Comparison of ENCODE assay signal across 18 cellular contexts in the genomic region with DNA sequence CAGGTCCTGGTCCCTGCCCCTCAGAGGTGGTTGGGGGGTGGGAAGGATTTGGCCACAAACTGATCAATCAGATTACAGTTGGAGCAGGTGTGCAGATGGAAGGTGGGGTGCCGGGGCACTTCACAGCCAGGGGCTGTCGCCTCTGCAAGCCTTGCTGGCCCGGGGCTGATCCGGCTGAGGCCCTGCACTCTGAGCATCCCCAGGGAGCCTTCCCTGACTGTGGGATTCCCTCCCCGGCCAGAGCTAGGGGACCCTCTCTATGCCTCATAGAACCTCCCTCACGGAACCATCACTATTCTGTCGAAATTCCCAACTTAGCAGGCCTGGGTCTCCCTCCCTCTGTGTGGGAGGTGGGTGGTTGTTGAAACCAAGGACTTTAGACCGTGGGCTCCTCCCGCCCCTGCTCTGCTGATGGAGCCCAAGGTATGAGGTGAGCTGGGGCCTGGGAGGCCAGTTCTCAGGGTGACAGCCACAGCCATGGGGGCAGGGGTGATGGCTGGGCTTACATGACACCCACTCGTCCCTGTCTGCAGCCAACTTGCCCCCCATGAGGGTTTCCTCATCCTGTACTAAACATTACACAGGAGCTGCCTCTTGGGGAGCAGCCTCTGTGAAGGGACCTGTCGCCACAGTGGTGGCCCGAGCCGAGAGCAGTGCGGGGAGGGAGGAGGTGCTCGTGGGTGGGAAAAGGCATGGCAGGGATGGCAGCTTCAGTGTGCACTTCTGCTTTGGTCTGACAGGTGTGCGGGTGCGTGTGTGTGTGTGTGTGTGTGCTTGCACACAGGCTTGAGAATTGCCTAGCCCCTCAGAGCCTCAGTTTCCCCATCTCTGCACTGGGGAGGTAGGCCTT. TPM values are rescaled to one million over a fixed set of nuclear protein-coding genes. Genes with fewer than 3 reads are reported as not detected.
DNase-seq lines count a peak whose midpoint lies in the region; ATAC-seq, FAIRE-seq and TF ChIP-seq lines count a peak whose summit lies in the region.
"Had no signal": no experiment of that assay in that cellular context is flagged by ENCODE, and none has a peak within 500 bp of the region (broad histone marks: within the 10 kb centered on the region; RNA-seq: fewer than 3 reads in every experiment).

No MANE protein-coding gene starts in this region.

- H3K27ac ChIP-seq in DOHH2 (ENCODE audit: low read depth, low read length) = peak overlapping the region; percentile 94
- peak overlapping the region; percentile 69 for H3K27ac ChIP-seq in KOPT-K1 (ENCODE audit: low read depth, low read length, poor library complexity, severe bottlenecking)
- H3K27ac ChIP-seq in spleen = peak overlapping the region in 5 of 8 donors; percentile 0 to 94 (median 90)

- TF ChIP-seq POLR2A in spleen (IDR thresholded peaks at IDR 0.05) = no peak

- WGBS in spleen, 5 donors = 56 to 63% (median 56%) methylated on average over 12 to 17 of the region's 17 CpGs

- H3K36me3 Mint-ChIP-seq in effector memory CD8-positive, alpha-beta T cell (ENCODE audit: insufficient read depth) = peaks cover 22% of the 10 kb centered on the region
- H3K36me3 Mint-ChIP-seq: activated CD8-positive, alpha-beta memory T cell treated with anti-CD3 and anti-CD28 coated beads, Interleukin-2, amount 10 ng/mL, durations not matched to agents 7 days and 5 days had no signal

- H3K27ac Mint-ChIP-seq in effector memory CD8-positive, alpha-beta T cell = peak overlapping the region; percentile 86 to 95
- H3K27ac Mint-ChIP-seq: activated CD8-positive, alpha-beta memory T cell treated with anti-CD3 and anti-CD28 coated beads, Interleukin-2, amount 10 ng/mL, durations not matched to agents 7 days and 5 days had no signal

- no peaks in the 10 kb centered on the region for H3K9me2 ChIP-seq in DOHH2 (replicated peaks; ENCODE audit: control insufficient read depth, low read length)

- DNase-seq in effector memory CD8-positive, alpha-beta T cell = no peak
- no peak for DNase-seq in spleen
- DNase-seq in HTR-8/SVneo (ENCODE audit: insufficient read length, low spot score) = no peak
- no peak for DNase-seq in NCI-H2227 treated with DMSO at 0.1 percent for 48 hours (lab: John Stamatoyannopoulos, UW)
- no peak for DNase-seq in HCEC 1CT
- DNase-seq: activated CD8-positive, alpha-beta memory T cell treated with anti-CD3 and anti-CD28 coated beads, Interleukin-2, amount 10 ng/mL, durations not matched to agents 7 days and 5 days; amniotic stem cell; caudate nucleus; DMS 273 treated with DMSO at 0.1 percent for 48 hours; NCI-H187; NCI-H446 treated with DMSO at 0.1 percent for 48 hours had no signal

- H3K4me1 ChIP-seq in DOHH2 (ENCODE audit: control insufficient read depth, low read length) (peaks cover 88% of the 10 kb centered on the region), spleen (peaks cover 35 to 100% (median 82%) of the 10 kb centered on the region in 6 donors)

- ATAC-seq in effector memory CD8-positive, alpha-beta T cell (replicated peaks) = no peak
- ATAC-seq in GM21737 (IDR thresholded peaks at IDR 0.05; ENCODE audit: unreplicated experiment) = no peak
- ATAC-seq: activated CD4-positive, CD25-positive, alpha-beta regulatory T cell treated with anti-CD3 and anti-CD28 coated beads, Interleukin-2, amount 50 U/mL, for 24 hours; activated CD8-positive, alpha-beta memory T cell treated with anti-CD3 and anti-CD28 coated beads, Interleukin-2, amount 10 ng/mL, durations not matched to agents 7 days and 5 days; HCT116; sciatic nerve had no signal

- H3K36me3 ChIP-seq in DOHH2 (ENCODE audit: control insufficient read depth, low read length) (peaks cover 50% of the 10 kb centered on the region), KOPT-K1 (ENCODE audit: insufficient read depth, low read length) (peaks cover 3% of the 10 kb centered on the region; the same call in 1 of the 2 replicates), spleen (peaks cover 0 to 40% (median 4%) of the 10 kb centered on the region in 6 donors)

- H3K27me3 ChIP-seq in DOHH2 (ENCODE audit: control insufficient read depth, low read length) (no peaks in the 10 kb centered on the region), spleen (replicated peaks in 1 of 7) (no peaks in the 10 kb centered on the region)

- H3K4me3 ChIP-seq in DOHH2 (ENCODE audit: low read length) (peak overlapping the region; percentile 81), spleen (peak overlapping the region in 6 of 8 donors; percentile 44 to 69 (median 58))

- TF ChIP-seq CTCF in DOHH2 (IDR thresholded peaks at IDR 0.05; ENCODE audit: low read depth, low read length, poor library complexity, severe bottlenecking) (no peak), spleen (IDR thresholded peaks at IDR 0.05 in 8 of 11, conservative IDR thresholded peaks at IDR 0.05 in 3 of 11) (no peak)

- peak overlapping the region in 1 of 2 donors; percentile 92 for H3K4me3 Mint-ChIP-seq in effector memory CD8-positive, alpha-beta T cell
- H3K4me3 Mint-ChIP-seq: activated CD8-positive, alpha-beta memory T cell treated with anti-CD3 and anti-CD28 coated beads, Interleukin-2, amount 10 ng/mL, durations not matched to agents 7 days and 5 days had no signal

- peaks cover 26% of the 10 kb centered on the region for H3F3A ChIP-seq in DOHH2 (ENCODE audit: control insufficient read depth, insufficient read depth)

- no peaks in the 10 kb centered on the region for H4K20me1 ChIP-seq in DOHH2 (ENCODE audit: control insufficient read depth, insufficient read depth, low read depth, low read length)

- peak overlapping the region; percentile 88 for H3K4me2 ChIP-seq in DOHH2 (ENCODE audit: low read length)

- no peaks in the 10 kb centered on the region for H3K27me3 Mint-ChIP-seq in effector memory CD8-positive, alpha-beta T cell
- H3K27me3 Mint-ChIP-seq: activated CD8-positive, alpha-beta memory T cell treated with anti-CD3 and anti-CD28 coated beads, Interleukin-2, amount 10 ng/mL, durations not matched to agents 7 days and 5 days had no signal

- intact Hi-C loops in spleen (cut with DNase I; ENCODE audit: low total_unique reads) = no loop called here

- H3K9me3 Mint-ChIP-seq in effector memory CD8-positive, alpha-beta T cell = no peaks in the 10 kb centered on the region

- no peak for FAIRE-seq in HTR-8/SVneo (lab: Jason Lieb, UNC)

- peaks cover 44% of the 10 kb centered on the region for H3K79me2 ChIP-seq in DOHH2 (ENCODE audit: control insufficient read depth, low read length)

- H3K4me1 Mint-ChIP-seq in effector memory CD8-positive, alpha-beta T cell (ENCODE audit: low read depth in 2 of 2) = peaks cover 37 to 47% of the 10 kb centered on the region in 2 donors

- H3K9me3 ChIP-seq in DOHH2 (ENCODE audit: control insufficient read depth, insufficient read depth, low read length) = no peaks in the 10 kb centered on the region
- H3K9me3 ChIP-seq in KOPT-K1 (ENCODE audit: insufficient read depth, low read length, poor library complexity, severe bottlenecking) = no peaks in the 10 kb centered on the region
- no peaks in the 10 kb centered on the region for H3K9me3 ChIP-seq in spleen

RNA-seq across cellular contexts. Expression of a gene that starts 3.7 kb away (rescaled TPM):
- 100 to 1,000 TPM in 1 of 7 donors, 10 to 100 TPM in 6; 58.0 to 157 (median 69.4) TPM for total RNA-seq in spleen
- polyA plus RNA-seq in spleen = 10 to 100 TPM; 23.3 to 43.7 (median 23.5) TPM

RNA-seq across cellular contexts. Expression of a gene that starts 44.1 kb away (rescaled TPM):
- 100 to 1,000 TPM in 4 of 7 donors, 10 to 100 TPM in 3; 41.8 to 127 (median 100) TPM for total RNA-seq in spleen
- polyA plus RNA-seq in spleen = 10 to 100 TPM; 11.8 to 49.8 (median 26.6) TPM
- total RNA-seq: M059J had no signal
